1 cellular context compared by ENCODE assay signal in the genomic region with DNA sequence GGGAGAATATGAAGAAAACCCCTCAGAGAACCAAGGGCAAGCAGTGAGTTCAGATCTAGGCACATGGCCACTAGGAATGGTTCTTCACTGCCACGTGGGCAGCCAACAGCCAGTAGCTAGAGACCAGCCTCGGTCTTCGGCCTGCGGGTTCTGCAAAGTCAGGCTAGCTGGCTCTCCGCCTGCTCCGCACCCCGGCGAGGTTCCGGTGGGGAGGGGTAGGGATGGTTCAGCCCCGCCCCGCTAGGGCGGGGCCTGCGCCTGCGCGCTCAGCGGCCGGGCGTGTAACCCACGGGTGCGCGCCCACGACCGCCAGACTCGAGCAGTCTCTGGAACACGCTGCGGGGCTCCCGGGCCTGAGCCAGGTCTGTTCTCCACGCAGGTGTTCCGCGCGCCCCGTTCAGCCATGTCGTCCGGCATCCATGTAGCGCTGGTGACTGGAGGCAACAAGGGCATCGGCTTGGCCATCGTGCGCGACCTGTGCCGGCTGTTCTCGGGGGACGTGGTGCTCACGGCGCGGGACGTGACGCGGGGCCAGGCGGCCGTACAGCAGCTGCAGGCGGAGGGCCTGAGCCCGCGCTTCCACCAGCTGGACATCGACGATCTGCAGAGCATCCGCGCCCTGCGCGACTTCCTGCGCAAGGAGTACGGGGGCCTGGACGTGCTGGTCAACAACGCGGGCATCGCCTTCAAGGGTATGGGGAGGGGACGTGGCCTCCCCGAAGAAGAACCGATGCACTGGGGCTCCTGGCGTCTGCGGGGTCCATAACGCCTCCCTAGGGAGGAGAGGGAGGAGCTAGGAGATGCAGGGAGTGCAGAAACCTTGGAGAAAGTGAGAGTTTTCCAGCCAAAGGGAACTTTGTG.
TF ChIP-seq lines count a peak whose summit lies in the region.

A gene (plus strand): TSS at position 312 of the 861 bp plus-strand sequence. CDS start 92 bp downstream, at position 404.

TF ChIP-seq in GM12878, 131 proteins besides CTCF, POLR2A, EP300 and RAD21 (continued from another document):
- TF ChIP-seq, protein P1, sequence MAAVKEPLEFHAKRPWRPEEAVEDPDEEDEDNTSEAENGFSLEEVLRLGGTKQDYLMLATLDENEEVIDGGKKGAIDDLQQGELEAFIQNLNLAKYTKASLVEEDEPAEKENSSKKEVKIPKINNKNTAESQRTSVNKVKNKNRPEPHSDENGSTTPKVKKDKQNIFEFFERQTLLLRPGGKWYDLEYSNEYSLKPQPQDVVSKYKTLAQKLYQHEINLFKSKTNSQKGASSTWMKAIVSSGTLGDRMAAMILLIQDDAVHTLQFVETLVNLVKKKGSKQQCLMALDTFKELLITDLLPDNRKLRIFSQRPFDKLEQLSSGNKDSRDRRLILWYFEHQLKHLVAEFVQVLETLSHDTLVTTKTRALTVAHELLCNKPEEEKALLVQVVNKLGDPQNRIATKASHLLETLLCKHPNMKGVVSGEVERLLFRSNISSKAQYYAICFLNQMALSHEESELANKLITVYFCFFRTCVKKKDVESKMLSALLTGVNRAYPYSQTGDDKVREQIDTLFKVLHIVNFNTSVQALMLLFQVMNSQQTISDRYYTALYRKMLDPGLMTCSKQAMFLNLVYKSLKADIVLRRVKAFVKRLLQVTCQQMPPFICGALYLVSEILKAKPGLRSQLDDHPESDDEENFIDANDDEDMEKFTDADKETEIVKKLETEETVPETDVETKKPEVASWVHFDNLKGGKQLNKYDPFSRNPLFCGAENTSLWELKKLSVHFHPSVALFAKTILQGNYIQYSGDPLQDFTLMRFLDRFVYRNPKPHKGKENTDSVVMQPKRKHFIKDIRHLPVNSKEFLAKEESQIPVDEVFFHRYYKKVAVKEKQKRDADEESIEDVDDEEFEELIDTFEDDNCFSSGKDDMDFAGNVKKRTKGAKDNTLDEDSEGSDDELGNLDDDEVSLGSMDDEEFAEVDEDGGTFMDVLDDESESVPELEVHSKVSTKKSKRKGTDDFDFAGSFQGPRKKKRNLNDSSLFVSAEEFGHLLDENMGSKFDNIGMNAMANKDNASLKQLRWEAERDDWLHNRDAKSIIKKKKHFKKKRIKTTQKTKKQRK (IDR thresholded peaks at IDR 0.05; ENCODE audit: low read depth, low read length) = no peak
- TF ChIP-seq, protein P2, sequence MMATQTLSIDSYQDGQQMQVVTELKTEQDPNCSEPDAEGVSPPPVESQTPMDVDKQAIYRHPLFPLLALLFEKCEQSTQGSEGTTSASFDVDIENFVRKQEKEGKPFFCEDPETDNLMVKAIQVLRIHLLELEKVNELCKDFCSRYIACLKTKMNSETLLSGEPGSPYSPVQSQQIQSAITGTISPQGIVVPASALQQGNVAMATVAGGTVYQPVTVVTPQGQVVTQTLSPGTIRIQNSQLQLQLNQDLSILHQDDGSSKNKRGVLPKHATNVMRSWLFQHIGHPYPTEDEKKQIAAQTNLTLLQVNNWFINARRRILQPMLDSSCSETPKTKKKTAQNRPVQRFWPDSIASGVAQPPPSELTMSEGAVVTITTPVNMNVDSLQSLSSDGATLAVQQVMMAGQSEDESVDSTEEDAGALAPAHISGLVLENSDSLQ (IDR thresholded peaks at IDR 0.05) = no peak
- no peak for TF ChIP-seq STAT1 (conservative IDR thresholded peaks at IDR 0.05)
